In the genomic region with DNA sequence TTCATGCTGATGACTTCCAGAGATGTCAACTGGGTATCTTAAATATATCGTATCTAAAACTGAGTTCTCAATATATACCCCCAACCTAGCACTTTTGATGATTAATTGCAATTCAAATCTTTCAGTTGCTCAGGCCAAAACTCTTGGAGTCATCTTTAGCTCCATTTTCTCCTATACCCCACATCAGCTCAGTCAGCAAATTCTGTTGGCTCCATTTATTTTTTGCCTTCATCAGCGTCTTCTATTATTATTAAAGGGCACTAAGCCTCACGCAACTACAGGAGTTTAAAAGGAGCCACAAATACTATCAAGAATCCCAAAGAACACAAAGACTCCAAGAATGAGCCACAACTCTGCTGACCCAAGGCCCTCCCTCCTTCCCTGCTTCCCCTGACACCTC, we compare ENCODE assay signal across 35 cellular contexts.
"Had no signal": no experiment of that assay in that cellular context is flagged by ENCODE, and none has a peak within 500 bp of the region (broad histone marks: within the 10 kb centered on the region; RNA-seq: fewer than 3 reads in every experiment).

No MANE protein-coding gene starts in this region.

- H3K4me1 Mint-ChIP-seq: activated B cell treated with CpG ODN at 0.5 μM for 24 hours; activated CD4-positive, alpha-beta T cell treated with anti-CD3 and anti-CD28 coated beads, Interleukin-2, amount 10 ng/mL, durations not matched to agents 24 days and 14 days; activated CD8-positive, alpha-beta memory T cell treated with anti-CD3 and anti-CD28 coated beads, Interleukin-2, amount 10 ng/mL, durations not matched to agents 7 days and 5 days; activated naive CD4-positive, alpha-beta T cell treated with anti-CD3 and anti-CD28 coated beads, Interleukin-2, amount 10 ng/mL, durations not matched to agents 7 days and 5 days; activated naive CD4-positive, alpha-beta T cell treated with anti-CD3 and anti-CD28 coated beads, Interleukin-2, amount 50 U/mL, for 24 hours; activated naive CD8-positive, alpha-beta T cell treated with anti-CD3 and anti-CD28 coated beads, Interleukin-2, amount 10 ng/mL, durations not matched to agents 7 days and 5 days; activated naive CD8-positive, alpha-beta T cell treated with anti-CD3 and anti-CD28 coated beads, Interleukin-2, amount 50 U/mL, for 24 hours; brain; central memory CD8-positive, alpha-beta T cell had no signal

- H3K36me3 Mint-ChIP-seq: activated CD4-positive, alpha-beta memory T cell treated with anti-CD3 and anti-CD28 coated beads for 36 hours; activated CD8-positive, alpha-beta memory T cell treated with anti-CD3 and anti-CD28 coated beads, Interleukin-2, amount 10 ng/mL, durations not matched to agents 7 days and 5 days; activated naive CD4-positive, alpha-beta T cell treated with anti-CD3 and anti-CD28 coated beads, Interleukin-2, amount 10 ng/mL, durations not matched to agents 7 days and 5 days; activated naive CD4-positive, alpha-beta T cell treated with anti-CD3 and anti-CD28 coated beads, Interleukin-2, amount 50 U/mL, for 24 hours; activated naive CD8-positive, alpha-beta T cell; activated naive CD8-positive, alpha-beta T cell treated with anti-CD3 and anti-CD28 coated beads, Interleukin-2, amount 10 ng/mL, durations not matched to agents 7 days and 5 days; brain had no signal

- H3K9me3 Mint-ChIP-seq: activated B cell treated with CpG ODN at 0.5 μM for 24 hours; activated CD4-positive, alpha-beta memory T cell treated with anti-CD3 and anti-CD28 coated beads for 36 hours; activated CD4-positive, alpha-beta T cell treated with anti-CD3 and anti-CD28 coated beads, Interleukin-2, amount 10 ng/mL, durations not matched to agents 24 days and 14 days; activated CD8-positive, alpha-beta T cell treated with anti-CD3 and anti-CD28 coated beads for 36 hours; activated naive CD4-positive, alpha-beta T cell treated with anti-CD3 and anti-CD28 coated beads, Interleukin-2, amount 10 ng/mL, durations not matched to agents 7 days and 5 days; activated naive CD4-positive, alpha-beta T cell treated with anti-CD3 and anti-CD28 coated beads, Interleukin-2, amount 50 U/mL, for 24 hours; activated naive CD8-positive, alpha-beta T cell treated with anti-CD3 and anti-CD28 coated beads, Interleukin-2, amount 50 U/mL, for 24 hours; activated T-cell treated with anti-CD3 and anti-CD28 coated beads, Interleukin-2, amount 50 U/mL, for 24 hours; activated T-helper 2 cell treated with anti-CD3 and anti-CD28 coated beads, Interferon-gamma antibody, Interleukin-2, Interleukin-4, amounts not matched to agents 10 μg/mL and 5 μg/mL and 100 μg/mL, durations not matched to agents 14 hours and 24 hours and 36 hours; brain; central memory CD8-positive, alpha-beta T cell; T-helper 1 cell treated with Interleukin-12 subunit alpha and Interleukin-12 subunit beta and Interleukin-4 antibody, amounts not matched to agents 30 μg/mL and 1 μg/mL, for 36 hours; T-helper 2 cell treated with Interferon-gamma antibody and Interleukin-4, amounts not matched to agents 5 μg/mL and 100 μg/mL, for 36 hours had no signal

- H3K27me3 Mint-ChIP-seq: activated B cell treated with CpG ODN at 0.5 μM for 24 hours; activated CD8-positive, alpha-beta T cell treated with anti-CD3 and anti-CD28 coated beads for 36 hours; activated naive CD4-positive, alpha-beta T cell treated with anti-CD3 and anti-CD28 coated beads, Interleukin-2, amount 10 ng/mL, durations not matched to agents 7 days and 5 days; activated naive CD8-positive, alpha-beta T cell treated with anti-CD3 and anti-CD28 coated beads, Interleukin-2, amount 50 U/mL, for 24 hours had no signal

- H3K27ac ChIP-seq: ascending aorta, cardiac muscle cell, VCaP had no signal

- H3K27ac Mint-ChIP-seq: activated B cell treated with CpG ODN at 0.5 μM for 24 hours; activated CD4-positive, alpha-beta memory T cell treated with anti-CD3 and anti-CD28 coated beads for 36 hours; activated CD4-positive, alpha-beta T cell treated with anti-CD3 and anti-CD28 coated beads, Interleukin-2, amount 10 ng/mL, durations not matched to agents 24 days and 14 days; activated CD8-positive, alpha-beta memory T cell treated with anti-CD3 and anti-CD28 coated beads, Interleukin-2, amount 10 ng/mL, durations not matched to agents 7 days and 5 days; activated CD8-positive, alpha-beta T cell treated with anti-CD3 and anti-CD28 coated beads for 36 hours; activated naive CD4-positive, alpha-beta T cell treated with anti-CD3 and anti-CD28 coated beads, Interleukin-2, amount 10 ng/mL, durations not matched to agents 7 days and 5 days; activated naive CD4-positive, alpha-beta T cell treated with anti-CD3 and anti-CD28 coated beads, Interleukin-2, amount 50 U/mL, for 24 hours; activated naive CD8-positive, alpha-beta T cell; activated naive CD8-positive, alpha-beta T cell treated with anti-CD3 and anti-CD28 coated beads, Interleukin-2, amount 10 ng/mL, durations not matched to agents 7 days and 5 days; activated naive CD8-positive, alpha-beta T cell treated with anti-CD3 and anti-CD28 coated beads, Interleukin-2, amount 50 U/mL, for 24 hours; activated T-cell treated with anti-CD3 and anti-CD28 coated beads, Interleukin-2, amount 50 U/mL, for 24 hours; activated T-helper 2 cell treated with anti-CD3 and anti-CD28 coated beads, Interferon-gamma antibody, Interleukin-2, Interleukin-4, amounts not matched to agents 10 μg/mL and 5 μg/mL and 100 μg/mL, durations not matched to agents 14 hours and 24 hours and 36 hours; brain; T-helper 1 cell treated with Interleukin-12 subunit alpha and Interleukin-12 subunit beta and Interleukin-4 antibody, amounts not matched to agents 30 μg/mL and 1 μg/mL, for 36 hours; T-helper 2 cell treated with Interferon-gamma antibody and Interleukin-4, amounts not matched to agents 5 μg/mL and 100 μg/mL, for 36 hours had no signal

- H3K27me3 ChIP-seq: ascending aorta, cardiac muscle cell had no signal

- H3K4me3 Mint-ChIP-seq: activated B cell treated with CpG ODN at 0.5 μM for 24 hours; activated CD4-positive, alpha-beta memory T cell treated with anti-CD3 and anti-CD28 coated beads for 36 hours; activated CD4-positive, alpha-beta T cell treated with anti-CD3 and anti-CD28 coated beads, Interleukin-2, amount 10 ng/mL, durations not matched to agents 24 days and 14 days; activated CD8-positive, alpha-beta memory T cell treated with anti-CD3 and anti-CD28 coated beads, Interleukin-2, amount 10 ng/mL, durations not matched to agents 7 days and 5 days; activated CD8-positive, alpha-beta T cell treated with anti-CD3 and anti-CD28 coated beads for 36 hours; activated naive CD4-positive, alpha-beta T cell treated with anti-CD3 and anti-CD28 coated beads, Interleukin-2, amount 10 ng/mL, durations not matched to agents 7 days and 5 days; activated naive CD4-positive, alpha-beta T cell treated with anti-CD3 and anti-CD28 coated beads, Interleukin-2, amount 50 U/mL, for 24 hours; activated naive CD8-positive, alpha-beta T cell; activated naive CD8-positive, alpha-beta T cell treated with anti-CD3 and anti-CD28 coated beads, Interleukin-2, amount 10 ng/mL, durations not matched to agents 7 days and 5 days; activated naive CD8-positive, alpha-beta T cell treated with anti-CD3 and anti-CD28 coated beads, Interleukin-2, amount 50 U/mL, for 24 hours; activated T-cell treated with anti-CD3 and anti-CD28 coated beads, Interleukin-2, amount 50 U/mL, for 24 hours; brain; central memory CD8-positive, alpha-beta T cell; T-helper 1 cell treated with Interleukin-12 subunit alpha and Interleukin-12 subunit beta and Interleukin-4 antibody, amounts not matched to agents 30 μg/mL and 1 μg/mL, for 36 hours; T-helper 2 cell treated with Interferon-gamma antibody and Interleukin-4, amounts not matched to agents 5 μg/mL and 100 μg/mL, for 36 hours had no signal

- H3K36me3 ChIP-seq: ascending aorta, cardiac muscle cell had no signal

- H3K4me3 ChIP-seq: ascending aorta, cardiac muscle cell had no signal

- DNase-seq: activated B cell treated with CpG ODN at 0.5 μM for 24 hours; activated CD4-positive, alpha-beta memory T cell treated with anti-CD3 and anti-CD28 coated beads for 36 hours; activated CD4-positive, alpha-beta T cell treated with anti-CD3 and anti-CD28 coated beads for 4 hours; activated CD4-positive, alpha-beta T cell treated with anti-CD3 and anti-CD28 coated beads, Interleukin-2, amount 10 ng/mL, durations not matched to agents 24 days and 14 days; activated CD4-positive, alpha-beta T cell treated with anti-CD3 and anti-CD28 coated beads, Interleukin-2, amount 50 U/mL, for 1 hour; activated CD4-positive, alpha-beta T cell treated with anti-CD3 and anti-CD28 coated beads, Interleukin-2, amount 50 U/mL, for 4 hours; activated CD4-positive, CD25-positive, alpha-beta regulatory T cell treated with anti-CD3 and anti-CD28 coated beads, Interleukin-2, amount 50 U/mL, for 72 hours; activated CD8-positive, alpha-beta memory T cell treated with anti-CD3 and anti-CD28 coated beads, Interleukin-2, amount 10 ng/mL, durations not matched to agents 7 days and 5 days; activated CD8-positive, alpha-beta memory T cell treated with anti-CD3 and anti-CD28 coated beads, Interleukin-2, amount 50 U/mL, for 48 hours; activated CD8-positive, alpha-beta T cell treated with anti-CD3 and anti-CD28 coated beads for 36 hours; activated effector memory CD4-positive, alpha-beta T cell treated with Interleukin-2 at 50 U/mL for 16 hours; activated gamma-delta T cell; activated naive CD4-positive, alpha-beta T cell treated with anti-CD3 and anti-CD28 coated beads, Interleukin-2, amount 10 ng/mL, durations not matched to agents 7 days and 5 days; activated naive CD4-positive, alpha-beta T cell treated with Interleukin-2 at 50 U/mL for 16 hours; activated naive CD8-positive, alpha-beta T cell treated with anti-CD3 and anti-CD28 coated beads, Interleukin-2, amount 10 ng/mL, durations not matched to agents 7 days and 5 days; activated naive CD8-positive, alpha-beta T cell treated with anti-CD3 and anti-CD28 coated beads, Interleukin-2, amount 50 U/mL, for 24 hours; activated T-cell treated with anti-CD3 and anti-CD28 coated beads, Interleukin-2, amount 50 U/mL, for 24 hours; activated T-cell treated with anti-CD3 and anti-CD28 coated beads, Interleukin-2, amount 50 U/mL, for 48 hours; amygdala; anterior cingulate cortex; caudate nucleus; cerebellar nuclear complex; T-helper 1 cell; T-helper 2 cell; T-helper 9 cell had no signal

- ATAC-seq: activated CD8-positive, alpha-beta memory T cell treated with anti-CD3 and anti-CD28 coated beads, Interleukin-2, amount 10 ng/mL, durations not matched to agents 7 days and 5 days; activated CD8-positive, alpha-beta T cell treated with anti-CD3 and anti-CD28 coated beads for 36 hours; activated naive CD8-positive, alpha-beta T cell treated with anti-CD3 and anti-CD28 coated beads, Interleukin-2, amount 50 U/mL, for 24 hours had no signal

- H3K4me1 ChIP-seq: ascending aorta had no signal

- H3K9me3 ChIP-seq: ascending aorta had no signal
